In the genomic region with DNA sequence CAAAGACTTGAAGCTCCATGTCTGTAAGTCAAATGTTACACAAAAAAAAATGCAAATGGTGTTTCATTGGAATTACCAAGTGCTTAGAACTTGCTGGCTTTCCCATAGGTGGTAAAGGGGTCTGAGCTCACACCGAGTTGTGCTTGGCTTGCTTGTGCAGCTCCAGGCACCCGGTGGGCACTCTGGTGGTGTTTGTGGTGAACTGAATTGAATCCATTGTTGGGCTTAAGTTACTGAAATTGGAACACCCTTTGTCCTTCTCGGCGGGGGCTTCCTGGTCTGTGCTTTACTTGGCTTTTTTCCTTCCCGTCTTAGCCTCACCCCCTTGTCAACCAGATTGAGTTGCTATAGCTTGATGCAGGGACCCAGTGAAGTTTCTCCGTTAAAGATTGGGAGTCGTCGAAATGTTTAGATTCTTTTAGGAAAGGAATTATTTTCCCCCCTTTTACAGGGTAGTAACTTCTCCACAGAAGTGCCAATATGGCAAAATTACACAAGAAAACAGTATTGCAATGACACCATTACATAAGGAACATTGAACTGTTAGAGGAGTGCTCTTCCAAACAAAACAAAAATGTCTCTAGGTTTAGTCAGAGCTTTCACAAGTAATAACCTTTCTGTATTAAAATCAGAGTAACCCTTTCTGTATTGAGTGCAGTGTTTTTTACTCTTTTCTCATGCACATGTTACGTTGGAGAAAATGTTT, we compare ENCODE assay signal across 20 cellular contexts.
DNase-seq lines count a peak whose midpoint lies in the region; ATAC-seq and TF ChIP-seq lines count a peak whose summit lies in the region.
"Had no signal": no experiment of that assay in that cellular context is flagged by ENCODE, and none has a peak within 500 bp of the region (broad histone marks: within the 10 kb centered on the region; RNA-seq: fewer than 3 reads in every experiment).

No MANE protein-coding gene starts in this region.

- peak overlapping the region in 1 of 4 donors; percentile 44 for H3K4me3 Mint-ChIP-seq in CD4-positive, CD25-positive, alpha-beta regulatory T cell
- no peak overlapping the region for H3K4me3 Mint-ChIP-seq in T-helper 17 cell
- peak overlapping the region; percentile 38 for H3K4me3 Mint-ChIP-seq in neural crest cell
- H3K4me3 Mint-ChIP-seq: activated CD4-positive, alpha-beta T cell treated with anti-CD3 and anti-CD28 coated beads for 36 hours had no signal

- no peaks in the 10 kb centered on the region for H3K27me3 ChIP-seq in CD4-positive, CD25-positive, alpha-beta regulatory T cell (ENCODE audit: control insufficient read depth, insufficient read depth, low read length)
- H3K27me3 ChIP-seq: breast epithelium had no signal

- H3K9me3 ChIP-seq in CD4-positive, CD25-positive, alpha-beta regulatory T cell (ENCODE audit: control insufficient read depth in 2 of 2, low read length in 2 of 2) = no peaks in the 10 kb centered on the region
- no peaks in the 10 kb centered on the region for H3K9me3 ChIP-seq in T-helper 17 cell (ENCODE audit: control insufficient read depth, low read length, poor library complexity, severe bottlenecking)
- H3K9me3 ChIP-seq: breast epithelium, SK-N-SH had no signal

- peaks cover 0 to 4% (median 0%) of the 10 kb centered on the region in 4 donors for H3K4me1 Mint-ChIP-seq in CD4-positive, CD25-positive, alpha-beta regulatory T cell
- H3K4me1 Mint-ChIP-seq in T-helper 17 cell (peaks cover 9% of the 10 kb centered on the region), neural crest cell (peaks cover 24% of the 10 kb centered on the region)

- H3K36me3 ChIP-seq in CD4-positive, CD25-positive, alpha-beta regulatory T cell (ENCODE audit: control insufficient read depth, insufficient read depth, low read length) = peaks cover 44% of the 10 kb centered on the region
- H3K36me3 ChIP-seq: breast epithelium had no signal

- H3K36me3 Mint-ChIP-seq in CD4-positive, CD25-positive, alpha-beta regulatory T cell = peaks cover 42% of the 10 kb centered on the region
- H3K36me3 Mint-ChIP-seq in T-helper 17 cell (ENCODE audit: low read depth) (peaks cover 9% of the 10 kb centered on the region), neural crest cell (ENCODE audit: low read depth) (peaks cover 60% of the 10 kb centered on the region)

- no peak overlapping the region for H3K4me3 ChIP-seq in CD4-positive, CD25-positive, alpha-beta regulatory T cell (ENCODE audit: low read depth, low read length)
- H3K4me3 ChIP-seq in fibroblast of the aortic adventitia (ENCODE audit: low read depth, low read length) = no peak overlapping the region
- H3K4me3 ChIP-seq: breast epithelium had no signal

- no peaks in the 10 kb centered on the region for H3K9me3 Mint-ChIP-seq in CD4-positive, CD25-positive, alpha-beta regulatory T cell
- H3K9me3 Mint-ChIP-seq in neural crest cell = peaks cover 3% of the 10 kb centered on the region

- ATAC-seq in CD4-positive, CD25-positive, alpha-beta regulatory T cell (ENCODE audit: low read depth in 2 of 2) = no peak
- no peak for ATAC-seq in T-helper 17 cell
- ATAC-seq in HG03439 (IDR thresholded peaks at IDR 0.05; ENCODE audit: unreplicated experiment) = no peak
- ATAC-seq in GM19467 (IDR thresholded peaks at IDR 0.05; ENCODE audit: unreplicated experiment) = no peak
- ATAC-seq: activated CD4-positive, alpha-beta T cell treated with anti-CD3 and anti-CD28 coated beads for 36 hours had no signal

- no peak for TF ChIP-seq CTCF in fibroblast of the aortic adventitia (IDR thresholded peaks at IDR 0.05; ENCODE audit: insufficient read depth, low read length)
- TF ChIP-seq CTCF in neural crest cell (conservative IDR thresholded peaks at IDR 0.05) = no peak

- no peaks in the 10 kb centered on the region for H3K4me1 ChIP-seq in CD4-positive, CD25-positive, alpha-beta regulatory T cell (ENCODE audit: control insufficient read depth, insufficient read depth, low read length, poor library complexity, severe bottlenecking)
- H3K4me1 ChIP-seq: breast epithelium had no signal

- peak overlapping the region in 2 of 3 donors; percentile 21 to 33 for H3K27ac Mint-ChIP-seq in CD4-positive, CD25-positive, alpha-beta regulatory T cell
- H3K27ac Mint-ChIP-seq in T-helper 17 cell (peak overlapping the region; percentile 57), neural crest cell (ENCODE audit: unreplicated experiment) (no peak overlapping the region)

- H3K27me3 Mint-ChIP-seq in CD4-positive, CD25-positive, alpha-beta regulatory T cell = no peaks in the 10 kb centered on the region
- H3K27me3 Mint-ChIP-seq in T-helper 17 cell (no peaks in the 10 kb centered on the region), neural crest cell (ENCODE audit: low read depth) (no peaks in the 10 kb centered on the region)
- H3K27me3 Mint-ChIP-seq: activated CD4-positive, alpha-beta T cell treated with anti-CD3 and anti-CD28 coated beads for 36 hours had no signal

- H3K27ac ChIP-seq in CD4-positive, CD25-positive, alpha-beta regulatory T cell (ENCODE audit: insufficient read depth, low read length, poor library complexity, severe bottlenecking) = no peak overlapping the region
- H3K27ac ChIP-seq: breast epithelium had no signal

- no peak for DNase-seq in CD4-positive, CD25-positive, alpha-beta regulatory T cell
- DNase-seq in T-helper 17 cell (no peak), fibroblast of the aortic adventitia (ENCODE audit: low read depth) (peak; percentile 54), neural crest cell (ENCODE audit: low read depth, low spot score) (no peak), ACHN (no peak)
- DNase-seq in NK-92 treated with Interleukin-12 subunit alpha and Interleukin-12 subunit beta, amount 100 ng/mL, for 24 hours (lab: John Stamatoyannopoulos, UW) = no peak
- DNase-seq: activated CD4-positive, alpha-beta T cell treated with anti-CD3 and anti-CD28 coated beads for 36 hours; activated naive CD4-positive, alpha-beta T cell treated with Interleukin-2 at 50 U/mL for 16 hours; dermis blood vessel endothelial cell; erythroblast; glutamatergic neuron; KBM-7; midbrain; NCI-H1048; NCI-H748 treated with DMSO at 0.1 percent for 48 hours; SK-N-SH; substantia nigra had no signal

- in situ Hi-C loops in ACHN (cut with HindIII; ENCODE audit: low pct_ligation_motif_present, low pct_unique_long_range_greater_than_20kb, low sequenced_read_pairs) = no loop called here
